Comparison of ENCODE assay signal across 8 cellular contexts in the genomic region with DNA sequence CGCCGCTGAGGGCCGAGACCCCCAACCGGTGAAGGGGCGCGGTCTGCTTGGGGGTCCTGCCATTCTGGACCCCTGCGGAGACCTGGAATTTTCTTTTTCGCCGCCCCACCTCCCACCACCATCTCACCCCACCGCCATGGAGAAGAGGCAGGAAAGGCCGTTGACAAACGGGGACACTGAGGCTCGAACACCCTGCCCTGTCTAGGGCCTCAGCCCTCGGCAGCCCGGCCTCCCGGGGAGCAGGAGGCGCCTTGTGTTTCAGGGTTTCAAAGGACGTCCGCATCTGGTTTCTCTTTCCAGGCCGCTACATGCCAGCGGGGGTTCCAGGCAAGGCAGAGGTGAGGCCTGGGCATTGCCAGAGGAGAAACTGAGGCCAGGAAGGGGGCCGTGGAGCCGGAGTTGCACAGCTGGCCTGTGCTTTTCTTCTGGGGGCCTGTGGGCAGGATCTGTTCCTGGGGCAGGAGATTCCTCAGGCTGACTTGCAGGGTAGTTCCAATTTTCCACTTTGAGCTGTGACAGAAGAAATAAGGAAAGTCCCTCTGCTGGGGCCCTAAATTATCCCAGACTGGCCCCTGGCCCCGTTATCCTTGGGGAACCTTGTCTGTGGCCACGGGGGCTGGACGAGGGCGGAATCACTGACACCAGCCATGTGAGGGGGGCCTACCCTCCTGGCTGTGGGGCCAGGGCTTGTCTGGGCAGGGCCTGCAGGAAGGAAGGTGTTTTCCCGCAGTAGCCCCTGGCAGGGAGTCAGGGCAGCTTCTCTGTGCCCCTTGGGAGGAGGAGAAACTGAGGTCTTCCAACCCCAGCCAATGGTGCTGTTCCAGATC. TPM values are rescaled to one million over a fixed set of nuclear protein-coding genes. Genes with fewer than 3 reads are reported as not detected.
A peak's percentile ranks its signal among the peaks of the same experiment; 100 is the strongest.
DNase-seq lines count a peak whose midpoint lies in the region; TF ChIP-seq lines count a peak whose summit lies in the region.

No MANE protein-coding gene starts in this region.

- no peak for TF ChIP-seq CTCF in coronary artery (IDR thresholded peaks at IDR 0.05)

- DNase-seq in EL = peak; percentile 28
- no peak for DNase-seq in MG63
- peak; percentile 82 for DNase-seq in coronary artery (ENCODE audit: low spot score)
- DNase-seq in activated gamma-delta T cell treated with Interleukin-2 at 50 U/mL for 16 hours = no peak
- DNase-seq in NCI-H187 (lab: John Stamatoyannopoulos, UW) = no peak
- no peak for DNase-seq in NCI-H1105 treated with DMSO at 0.1 percent for 48 hours (lab: John Stamatoyannopoulos, UW)
- no peak for DNase-seq in NCI-H2171 (lab: John Stamatoyannopoulos, UW)

- H3K4me3 ChIP-seq in MG63 (peak overlapping the region; percentile 39), coronary artery (peak overlapping the region; percentile 70), mononuclear cell (ENCODE audit: low read length) (peak overlapping the region; percentile 42)

- H3K27me3 ChIP-seq in MG63 = no peaks in the 10 kb centered on the region
- H3K27me3 ChIP-seq in mononuclear cell (ENCODE audit: insufficient read depth, low read length) = no peaks in the 10 kb centered on the region

- peaks cover 42% of the 10 kb centered on the region for H3K4me1 ChIP-seq in mononuclear cell (ENCODE audit: insufficient read depth, low read length)

- no peaks in the 10 kb centered on the region for H3K9me3 ChIP-seq in MG63
- no peaks in the 10 kb centered on the region for H3K9me3 ChIP-seq in mononuclear cell (ENCODE audit: low read depth, low read length)

- peak overlapping the region; percentile 84 to 93 for H3K27ac ChIP-seq in coronary artery

- no peaks in the 10 kb centered on the region; the same call in 1 of the 2 replicates for H3K36me3 ChIP-seq in MG63

RNA-seq across cellular contexts. Expression of gene MICALL2, which starts 0.9 kb away (rescaled TPM):
- total RNA-seq in MG63 (2014; rRNA removed; shearing (Covaris generic); ENCODE audit: low replicate concordance) = 7.9 and 13.5 TPM in 2 replicates
- total RNA-seq in mononuclear cell = 2.7 TPM

RNA-seq across cellular contexts. Expression of gene INTS1, which starts 44.0 kb away (rescaled TPM):
- 34.2 and 48.6 TPM in 2 replicates for total RNA-seq in MG63 (2014; rRNA removed; shearing (Covaris generic); ENCODE audit: low replicate concordance)
- total RNA-seq in mononuclear cell = 26.0 TPM

Comparison
In these comparisons a context has a peak if more than half of its experiments do, and no peak if none do; other contexts are left out.
1. DNase-seq: peak in EL (single experiment) and coronary artery (single experiment); none in MG63 (single experiment), activated gamma-delta T cell treated with Interleukin-2 at 50 U/mL for 16 hours (single experiment), NCI-H187 (0 of 2), NCI-H1105 treated with DMSO at 0.1 percent for 48 hours (single experiment) and NCI-H2171 (single experiment).
2. Peak in every context shown above with its lines, with median percentiles within 50 percentile points of each other: H3K4me3 ChIP-seq.